In genomic region chr10:113071446-113071845, GRCh38 we compare ENCODE assay signal across 1 cellular context.
TF ChIP-seq lines count a peak whose summit lies in the region.

No MANE protein-coding gene starts in this region.

TF ChIP-seq in HEK293, 187 proteins besides CTCF, POLR2A, EP300 and RAD21 (continued from another document):
- TF ChIP-seq ZFP41 (tag by site-specific recombination; IDR thresholded peaks at IDR 0.05; ENCODE audit: borderline replicate concordance) (no peak), PRDM10 (tag by site-specific recombination; IDR thresholded peaks at IDR 0.05) (peak; percentile 73), ZNF221 (tag by site-specific recombination; IDR thresholded peaks at IDR 0.05; ENCODE audit: borderline replicate concordance) (no peak), BCL11A (tag by site-specific recombination; IDR thresholded peaks at IDR 0.05; ENCODE audit: low read depth) (no peak), ZNF521 (tag by site-specific recombination; IDR thresholded peaks at IDR 0.05) (no peak), ZNF211 (tag by site-specific recombination; IDR thresholded peaks at IDR 0.05; ENCODE audit: low read depth) (no peak)
